ENCODE assay signal across 1 cellular context in genomic region chr4:2847297-2847871, GRCh38.
A peak's percentile ranks its signal among the peaks of the same experiment; 100 is the strongest.
TF ChIP-seq lines count a peak whose summit lies in the region.

No MANE protein-coding gene starts in this region.

TF ChIP-seq in HEK293, 187 proteins besides CTCF, POLR2A, EP300 and RAD21 (continued from another document):
- TF ChIP-seq HOXC10 (CRISPR knock-in tag; IDR thresholded peaks at IDR 0.05): no peak
- TF ChIP-seq PRDM10 (tag by site-specific recombination; IDR thresholded peaks at IDR 0.05): peak; percentile 21; the same call in 1 of the 2 replicates
- TF ChIP-seq ZNF416 (tag by site-specific recombination; IDR thresholded peaks at IDR 0.05): no peak
- no peak for TF ChIP-seq HOXA7 (CRISPR knock-in tag; IDR thresholded peaks at IDR 0.05; ENCODE audit: borderline replicate concordance)
- no peak for TF ChIP-seq ZNF184 (tag by site-specific recombination; IDR thresholded peaks at IDR 0.05)
- TF ChIP-seq ZNF324 (tag by site-specific recombination; IDR thresholded peaks at IDR 0.05): no peak
- TF ChIP-seq ZNF449 (tag by site-specific recombination; IDR thresholded peaks at IDR 0.05): peak; percentile 58; the same call in 1 of the 2 replicates
- no peak for TF ChIP-seq KLF9 (tag by site-specific recombination; IDR thresholded peaks at IDR 0.05; ENCODE audit: low read depth)
